Comparison of ENCODE assay signal across 6 cellular contexts in the genomic region with DNA sequence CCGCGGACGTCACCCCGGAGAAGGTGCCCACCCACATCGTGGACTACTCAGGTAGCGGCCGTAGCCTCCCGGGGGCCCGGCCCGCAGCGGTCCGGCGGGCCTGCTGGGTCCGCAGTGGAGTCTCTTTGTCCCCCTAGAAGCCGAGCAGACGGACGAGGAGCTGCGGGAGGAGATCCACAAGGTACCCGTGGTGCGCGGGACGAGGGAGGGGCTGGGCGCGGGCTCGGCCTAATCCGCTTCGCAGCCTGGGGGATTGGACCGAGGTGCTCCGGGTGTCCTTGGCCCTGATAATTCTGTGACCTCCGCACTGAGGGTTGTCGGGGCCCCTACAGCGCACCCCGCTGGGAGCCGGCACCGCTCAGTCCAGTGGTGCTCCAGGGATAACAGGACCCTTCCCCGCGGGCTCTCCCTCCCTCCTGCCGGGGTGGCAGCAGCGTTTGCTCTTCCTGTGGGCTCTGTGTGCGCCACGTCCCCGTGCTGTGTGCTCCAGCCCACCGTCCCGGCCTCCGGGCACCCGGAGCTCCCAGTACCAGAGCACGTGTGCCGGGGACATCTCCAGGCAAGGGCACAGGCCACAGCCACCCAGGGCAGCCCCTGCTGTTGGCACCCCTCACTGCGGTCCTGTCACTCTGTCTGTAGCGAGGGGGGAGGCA. TPM values are rescaled to one million over a fixed set of nuclear protein-coding genes. Genes with fewer than 3 reads are reported as not detected.
A peak's percentile ranks its signal among the peaks of the same experiment; 100 is the strongest.
DNase-seq lines count a peak whose midpoint lies in the region; ATAC-seq and TF ChIP-seq lines count a peak whose summit lies in the region.

No MANE protein-coding gene starts in this region.

- peak overlapping the region; percentile 78 for H3K27ac Mint-ChIP-seq in activated naive CD4-positive, alpha-beta T cell treated with anti-CD3 and anti-CD28 coated beads, Interleukin-2, amount 10 ng/mL, durations not matched to agents 7 days and 5 days
- H3K27ac Mint-ChIP-seq in effector memory CD8-positive, alpha-beta T cell, result peak overlapping the region in 1 of 2 donors; percentile 32

- no peaks in the 10 kb centered on the region for H3K9me3 Mint-ChIP-seq in activated naive CD4-positive, alpha-beta T cell treated with anti-CD3 and anti-CD28 coated beads, Interleukin-2, amount 10 ng/mL, durations not matched to agents 7 days and 5 days
- H3K9me3 Mint-ChIP-seq in effector memory CD8-positive, alpha-beta T cell, result no peaks in the 10 kb centered on the region

- intact Hi-C loops in gastrocnemius medialis (cut with DNase I; ENCODE audit: low total_unique reads), result no loop called here

- H3K27me3 ChIP-seq in gastrocnemius medialis, result no peaks in the 10 kb centered on the region

- peak; percentile 8 for ATAC-seq in effector memory CD8-positive, alpha-beta T cell (replicated peaks)
- ATAC-seq in gastrocnemius medialis (peak; percentile 17 to 18), HG03520 (IDR thresholded peaks at IDR 0.05; ENCODE audit: unreplicated experiment) (no peak)

- CTCF ChIA-PET in activated naive CD4-positive, alpha-beta T cell treated with anti-CD3 and anti-CD28 coated beads, Interleukin-2, amount 10 ng/mL, durations not matched to agents 7 days and 5 days (lab: Charles Lee), result interaction anchor here (1.4 kb wide), 2 partner anchors 13 to 19 kb away, joined by 5 to 6 read pairs; no protein-coding TSS in a partner anchor

- peak overlapping the region; percentile 79 to 97 (median 92) for H3K27ac ChIP-seq in gastrocnemius medialis

- H3K36me3 Mint-ChIP-seq in activated naive CD4-positive, alpha-beta T cell treated with anti-CD3 and anti-CD28 coated beads, Interleukin-2, amount 10 ng/mL, durations not matched to agents 7 days and 5 days, result peaks cover 7% of the 10 kb centered on the region
- peaks cover 18% of the 10 kb centered on the region for H3K36me3 Mint-ChIP-seq in effector memory CD8-positive, alpha-beta T cell (ENCODE audit: insufficient read depth)

- H3K9me3 ChIP-seq in gastrocnemius medialis, result no peaks in the 10 kb centered on the region

- TF ChIP-seq CTCF in gastrocnemius medialis (IDR thresholded peaks at IDR 0.05 in 4 of 5, conservative IDR thresholded peaks at IDR 0.05 in 1 of 5), result no peak

- in situ Hi-C loops in gastrocnemius medialis (cut with MboI; ENCODE audit: low sequenced_read_pairs in 4 of 4), result no loop called here

- DNase-seq in activated naive CD4-positive, alpha-beta T cell treated with anti-CD3 and anti-CD28 coated beads, Interleukin-2, amount 10 ng/mL, durations not matched to agents 7 days and 5 days, result peak; percentile 47
- no peak for DNase-seq in activated naive CD4-positive, alpha-beta T cell (lab: John Stamatoyannopoulos, UW)
- DNase-seq in effector memory CD8-positive, alpha-beta T cell, result no peak
- DNase-seq in gastrocnemius medialis (no peak), cortex of kidney (lab: John Stamatoyannopoulos, UW) (no peak)

- peaks cover 0 to 44% of the 10 kb centered on the region in 2 donors for H3K36me3 ChIP-seq in gastrocnemius medialis

- peaks cover 13% of the 10 kb centered on the region for H3K4me1 Mint-ChIP-seq in activated naive CD4-positive, alpha-beta T cell treated with anti-CD3 and anti-CD28 coated beads, Interleukin-2, amount 10 ng/mL, durations not matched to agents 7 days and 5 days
- peaks cover 3 to 10% of the 10 kb centered on the region in 2 donors for H3K4me1 Mint-ChIP-seq in effector memory CD8-positive, alpha-beta T cell (ENCODE audit: low read depth in 2 of 2)

- H3K4me3 ChIP-seq in gastrocnemius medialis, result peak overlapping the region; percentile 78 to 98 (median 92)

- no peak for TF ChIP-seq POLR2A in gastrocnemius medialis (IDR thresholded peaks at IDR 0.05)

- peaks cover 7 to 18% of the 10 kb centered on the region in 2 donors for H3K4me1 ChIP-seq in gastrocnemius medialis

- H3K27me3 Mint-ChIP-seq in activated naive CD4-positive, alpha-beta T cell treated with anti-CD3 and anti-CD28 coated beads, Interleukin-2, amount 10 ng/mL, durations not matched to agents 7 days and 5 days, result no peaks in the 10 kb centered on the region
- no peaks in the 10 kb centered on the region for H3K27me3 Mint-ChIP-seq in effector memory CD8-positive, alpha-beta T cell

- H3K4me3 Mint-ChIP-seq in activated naive CD4-positive, alpha-beta T cell treated with anti-CD3 and anti-CD28 coated beads, Interleukin-2, amount 10 ng/mL, durations not matched to agents 7 days and 5 days, result peak overlapping the region; percentile 79
- H3K4me3 Mint-ChIP-seq in effector memory CD8-positive, alpha-beta T cell, result peak overlapping the region; percentile 78 to 80

RNA-seq across cellular contexts. Expression of a gene that starts 0.7 kb away (rescaled TPM):
- 10 to 100 TPM; 20.9 to 41.6 (median 27.3) TPM for total RNA-seq in gastrocnemius medialis

RNA-seq across cellular contexts. Expression of a gene that starts 6.8 kb away (rescaled TPM):
- under 1 TPM in 1 of 4 donors, not detected in 3; 0.31 TPM for total RNA-seq in gastrocnemius medialis

RNA-seq across cellular contexts. Expression of a gene that starts 11.6 kb away (rescaled TPM):
- total RNA-seq in gastrocnemius medialis, result 100 to 1,000 TPM; 144 to 229 (median 204) TPM

RNA-seq across cellular contexts. Expression of a gene that starts 15.5 kb away (rescaled TPM):
- 10 to 100 TPM; 22.8 to 81.8 (median 41.0) TPM for total RNA-seq in gastrocnemius medialis

RNA-seq across cellular contexts. Expression of a gene that starts 19.5 kb away (rescaled TPM):
- 1 to 10 TPM; 2.9 to 9.8 (median 6.5) TPM for total RNA-seq in gastrocnemius medialis
